Comparison of ENCODE assay signal across 16 cellular contexts in genomic region chr2:204258900-204259299, GRCh38.
DNase-seq lines count a peak whose midpoint lies in the region; ATAC-seq and TF ChIP-seq lines count a peak whose summit lies in the region.
"Had no signal": no experiment of that assay in that cellular context is flagged by ENCODE, and none has a peak within 500 bp of the region (broad histone marks: within the 10 kb centered on the region; RNA-seq: fewer than 3 reads in every experiment).

No MANE protein-coding gene starts in this region.

- no peaks in the 10 kb centered on the region for H3K27me3 ChIP-seq in GM23338 (ENCODE audit: insufficient read depth)
- H3K27me3 ChIP-seq in endocrine pancreas (ENCODE audit: control insufficient read depth, insufficient read depth, low read length), result no peaks in the 10 kb centered on the region
- H3K27me3 ChIP-seq: MG63 had no signal

- ATAC-seq in GM23338 (no peak), HG03342 (IDR thresholded peaks at IDR 0.05; ENCODE audit: unreplicated experiment) (no peak)

- H3K27ac Mint-ChIP-seq in GM23338 (no peak overlapping the region), nephron progenitor cell (peak overlapping the region; percentile 39)
- H3K27ac Mint-ChIP-seq: CD4-positive, alpha-beta memory T cell had no signal

- no peak overlapping the region for H3K4me2 ChIP-seq in GM23338

- H3K4me1 ChIP-seq in GM23338 (ENCODE audit: insufficient read depth) (peaks cover 17% of the 10 kb centered on the region), endocrine pancreas (ENCODE audit: control insufficient read depth, insufficient read depth, low read length) (peaks cover 15% of the 10 kb centered on the region)

- H4K20me1 ChIP-seq in GM23338 (replicated peaks; ENCODE audit: insufficient read depth), result no peaks in the 10 kb centered on the region

- DNase-seq in DMS53 (lab: John Stamatoyannopoulos, UW), result peak; percentile 79
- DNase-seq in GM23338 (ENCODE audit: low spot score), result no peak
- no peak for DNase-seq in nephron progenitor cell
- DNase-seq in cardiac septum (ENCODE audit: low spot score), result no peak
- DNase-seq in NCI-H2227 (lab: John Stamatoyannopoulos, UW; ENCODE audit: unreplicated experiment), result no peak
- DNase-seq: CD4-positive, alpha-beta memory T cell; GF-D8; Karpas-422; MG63; NCI-H1105; NCI-H1930; NCI-H2171 treated with DMSO at 0.1 percent for 48 hours; NCI-H510A treated with DMSO at 0.1 percent for 48 hours had no signal

- TF ChIP-seq CTCF in GM23338 (conservative IDR thresholded peaks at IDR 0.05; ENCODE audit: low read depth in 2 of 2) (no peak), nephron progenitor cell (IDR thresholded peaks at IDR 0.05) (no peak)

- H3K4me1 Mint-ChIP-seq in GM23338 (peaks cover 34% of the 10 kb centered on the region), nephron progenitor cell (peaks cover 93% of the 10 kb centered on the region)

- H3F3A ChIP-seq in GM23338 (replicated peaks; ENCODE audit: low read depth), result no peaks in the 10 kb centered on the region

- H3K36me3 ChIP-seq in GM23338 (ENCODE audit: insufficient read depth) (no peaks in the 10 kb centered on the region), endocrine pancreas (ENCODE audit: control insufficient read depth, insufficient read depth, low read length) (no peaks in the 10 kb centered on the region)
- H3K36me3 ChIP-seq: MG63 had no signal

- H3K9me3 Mint-ChIP-seq in GM23338 (no peaks in the 10 kb centered on the region), nephron progenitor cell (no peaks in the 10 kb centered on the region)
- H3K9me3 Mint-ChIP-seq: CD4-positive, alpha-beta memory T cell had no signal

- H3K79me2 ChIP-seq in GM23338 (replicated peaks; ENCODE audit: insufficient read depth), result no peaks in the 10 kb centered on the region

- no peaks in the 10 kb centered on the region for H3K9me2 ChIP-seq in GM23338 (ENCODE audit: insufficient read depth)

- H3K27ac ChIP-seq in GM23338 (ENCODE audit: low read depth), result no peak overlapping the region
- H3K27ac ChIP-seq: RWPE1 had no signal

- no peak overlapping the region for H3K4me3 ChIP-seq in GM23338
- no peak overlapping the region for H3K4me3 ChIP-seq in endocrine pancreas (ENCODE audit: control insufficient read depth, insufficient read depth, low read length)
- H3K4me3 ChIP-seq: MG63 had no signal

- H3K27me3 Mint-ChIP-seq in GM23338 (ENCODE audit: insufficient read depth, low read depth, poor library complexity), result no peaks in the 10 kb centered on the region
- no peaks in the 10 kb centered on the region for H3K27me3 Mint-ChIP-seq in nephron progenitor cell (ENCODE audit: low read depth, poor library complexity)

- H2AFZ ChIP-seq in GM23338, result peak overlapping the region; percentile 52; the same call in 1 of the 2 replicates

- H3K4me3 Mint-ChIP-seq in GM23338 (no peak overlapping the region), nephron progenitor cell (no peak overlapping the region)
- H3K4me3 Mint-ChIP-seq: CD4-positive, alpha-beta memory T cell had no signal

- intact Hi-C loops in cardiac septum (cut with DNase I), result no loop called here

- H3K36me3 Mint-ChIP-seq in GM23338 (ENCODE audit: low read depth) (no peaks in the 10 kb centered on the region), nephron progenitor cell (ENCODE audit: low read depth) (no peaks in the 10 kb centered on the region)
- H3K36me3 Mint-ChIP-seq: CD4-positive, alpha-beta memory T cell had no signal

- H3K9me3 ChIP-seq in endocrine pancreas (ENCODE audit: control insufficient read depth, low read length), result no peaks in the 10 kb centered on the region
- H3K9me3 ChIP-seq: MG63 had no signal

- H3K9ac ChIP-seq in endocrine pancreas (ENCODE audit: control insufficient read depth, insufficient read depth, low read length), result peak overlapping the region; percentile 4

TF ChIP-seq in GM23338, 12 proteins besides CTCF, POLR2A, EP300 and RAD21:
- TF ChIP-seq EZH2 (IDR thresholded peaks at IDR 0.05; ENCODE audit: low read depth, unreplicated experiment), result no peak
- no peak for TF ChIP-seq EZH2phosphoT487 (IDR thresholded peaks at IDR 0.05; ENCODE audit: unreplicated experiment)
- TF ChIP-seq NANOG (IDR thresholded peaks at IDR 0.05; ENCODE audit: borderline replicate concordance), result no peak
- no peak for TF ChIP-seq CREB1 (CRISPR knock-in tag; IDR thresholded peaks at IDR 0.05; ENCODE audit: low read depth)
- TF ChIP-seq POLR2AphosphoS5 (IDR thresholded peaks at IDR 0.05; ENCODE audit: low read depth), result no peak
TF ChIP-seq in GM23338: peak in this region for 0.
